In the genomic region with DNA sequence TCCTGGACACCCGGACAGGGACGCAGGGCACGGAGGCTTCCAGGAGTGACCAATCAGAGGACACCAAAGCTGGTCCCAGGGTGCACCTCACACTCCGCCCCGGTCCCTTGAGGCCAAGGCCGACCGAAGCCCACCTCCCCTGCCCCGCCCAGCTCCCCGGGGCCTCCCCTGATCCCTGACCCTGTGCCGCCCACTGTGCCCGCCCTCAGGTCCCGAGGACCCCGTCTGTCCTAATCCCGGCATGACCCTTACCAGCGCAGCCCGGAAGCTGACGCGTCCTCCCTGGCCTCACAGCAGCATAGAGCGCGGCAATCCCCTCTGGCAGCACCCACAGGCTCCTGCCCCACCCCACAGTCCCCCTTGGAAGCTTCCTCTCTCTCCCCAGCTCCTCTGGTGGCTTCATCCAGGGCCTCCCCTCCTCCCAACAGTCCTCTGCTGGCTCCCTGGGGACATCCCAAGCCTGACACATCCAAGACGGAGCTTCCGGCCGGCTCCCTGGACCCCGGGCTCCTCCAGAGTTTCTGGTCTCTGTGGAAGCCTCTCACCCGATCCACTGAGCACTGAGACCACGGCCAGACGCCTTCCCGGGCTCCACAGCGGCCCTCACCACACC, we compare ENCODE assay signal across 1 cellular context.
TF ChIP-seq lines count a peak whose summit lies in the region.

No MANE protein-coding gene starts in this region.

TF ChIP-seq in HepG2, 621 proteins besides CTCF, POLR2A, EP300 and RAD21 (continued from another document and continues in another):
- TF ChIP-seq, protein P1, sequence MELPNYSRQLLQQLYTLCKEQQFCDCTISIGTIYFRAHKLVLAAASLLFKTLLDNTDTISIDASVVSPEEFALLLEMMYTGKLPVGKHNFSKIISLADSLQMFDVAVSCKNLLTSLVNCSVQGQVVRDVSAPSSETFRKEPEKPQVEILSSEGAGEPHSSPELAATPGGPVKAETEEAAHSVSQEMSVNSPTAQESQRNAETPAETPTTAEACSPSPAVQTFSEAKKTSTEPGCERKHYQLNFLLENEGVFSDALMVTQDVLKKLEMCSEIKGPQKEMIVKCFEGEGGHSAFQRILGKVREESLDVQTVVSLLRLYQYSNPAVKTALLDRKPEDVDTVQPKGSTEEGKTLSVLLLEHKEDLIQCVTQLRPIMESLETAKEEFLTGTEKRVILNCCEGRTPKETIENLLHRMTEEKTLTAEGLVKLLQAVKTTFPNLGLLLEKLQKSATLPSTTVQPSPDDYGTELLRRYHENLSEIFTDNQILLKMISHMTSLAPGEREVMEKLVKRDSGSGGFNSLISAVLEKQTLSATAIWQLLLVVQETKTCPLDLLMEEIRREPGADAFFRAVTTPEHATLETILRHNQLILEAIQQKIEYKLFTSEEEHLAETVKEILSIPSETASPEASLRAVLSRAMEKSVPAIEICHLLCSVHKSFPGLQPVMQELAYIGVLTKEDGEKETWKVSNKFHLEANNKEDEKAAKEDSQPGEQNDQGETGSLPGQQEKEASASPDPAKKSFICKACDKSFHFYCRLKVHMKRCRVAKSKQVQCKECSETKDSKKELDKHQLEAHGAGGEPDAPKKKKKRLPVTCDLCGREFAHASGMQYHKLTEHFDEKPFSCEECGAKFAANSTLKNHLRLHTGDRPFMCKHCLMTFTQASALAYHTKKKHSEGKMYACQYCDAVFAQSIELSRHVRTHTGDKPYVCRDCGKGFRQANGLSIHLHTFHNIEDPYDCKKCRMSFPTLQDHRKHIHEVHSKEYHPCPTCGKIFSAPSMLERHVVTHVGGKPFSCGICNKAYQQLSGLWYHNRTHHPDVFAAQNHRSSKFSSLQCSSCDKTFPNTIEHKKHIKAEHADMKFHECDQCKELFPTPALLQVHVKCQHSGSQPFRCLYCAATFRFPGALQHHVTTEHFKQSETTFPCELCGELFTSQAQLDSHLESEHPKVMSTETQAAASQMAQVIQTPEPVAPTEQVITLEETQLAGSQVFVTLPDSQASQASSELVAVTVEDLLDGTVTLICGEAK (IDR thresholded peaks at IDR 0.05), result no peak
- TF ChIP-seq, protein P1 (CRISPR knock-in tag; IDR thresholded peaks at IDR 0.05), result 0 out of 2 replicates have a peak, but pooled peaks have one; percentile 32
- TF ChIP-seq SNAI1 (CRISPR knock-in tag; IDR thresholded peaks at IDR 0.05; ENCODE audit: borderline replicate concordance) (no peak), THAP8 (CRISPR knock-in tag; IDR thresholded peaks at IDR 0.05; ENCODE audit: borderline replicate concordance) (no peak), GZF1 (CRISPR knock-in tag; IDR thresholded peaks at IDR 0.05) (no peak), ZNF557 (CRISPR knock-in tag; IDR thresholded peaks at IDR 0.05) (no peak), ZSCAN21 (CRISPR knock-in tag; IDR thresholded peaks at IDR 0.05; ENCODE audit: borderline replicate concordance) (peak; percentile 70; the same call in 1 of the 2 replicates), ZNF567 (CRISPR knock-in tag; IDR thresholded peaks at IDR 0.05; ENCODE audit: borderline replicate concordance) (no peak), HNRNPK (IDR thresholded peaks at IDR 0.05; ENCODE audit: low read depth, low read length, poor library complexity, severe bottlenecking) (no peak), JUNB (CRISPR knock-in tag; IDR thresholded peaks at IDR 0.05; ENCODE audit: borderline replicate concordance) (no peak), CBX1 (IDR thresholded peaks at IDR 0.05; ENCODE audit: low read depth) (no peak), KAT8 (CRISPR knock-in tag; IDR thresholded peaks at IDR 0.05) (peak; percentile 55; the same call in 1 of the 2 replicates), ZNF33A (CRISPR knock-in tag; IDR thresholded peaks at IDR 0.05; ENCODE audit: borderline replicate concordance) (no peak), ZNF737 (CRISPR knock-in tag; IDR thresholded peaks at IDR 0.05; ENCODE audit: borderline replicate concordance) (no peak), NFKBIZ (CRISPR knock-in tag; IDR thresholded peaks at IDR 0.05) (no peak), ZFP62 (CRISPR knock-in tag; IDR thresholded peaks at IDR 0.05) (no peak), TARDBP (CRISPR knock-in tag; IDR thresholded peaks at IDR 0.05) (peak; percentile 91), MTF1 (CRISPR knock-in tag; IDR thresholded peaks at IDR 0.05) (no peak), TBP (CRISPR knock-in tag; IDR thresholded peaks at IDR 0.05) (no peak), ZNF616 (CRISPR knock-in tag; IDR thresholded peaks at IDR 0.05; ENCODE audit: low read depth) (no peak), BORCS8-MEF2B (CRISPR knock-in tag; IDR thresholded peaks at IDR 0.05) (peak; percentile 34; the same call in 1 of the 2 replicates), SALL2 (CRISPR knock-in tag; IDR thresholded peaks at IDR 0.05) (no peak), ZNF589 (CRISPR knock-in tag; conservative IDR thresholded peaks at IDR 0.05) (no peak), MXD4 (CRISPR knock-in tag; IDR thresholded peaks at IDR 0.05) (peak; percentile 50; the same call in 1 of the 2 replicates), CBX5 (CRISPR knock-in tag; IDR thresholded peaks at IDR 0.05; ENCODE audit: borderline replicate concordance) (no peak), RFX5 (IDR thresholded peaks at IDR 0.05; ENCODE audit: low read depth, low read length) (no peak), TOPORS (CRISPR knock-in tag; IDR thresholded peaks at IDR 0.05) (0 out of 2 replicates have a peak, but pooled peaks have one; percentile 41), CREM (IDR thresholded peaks at IDR 0.05) (peak; percentile 65), CREM (CRISPR knock-in tag; IDR thresholded peaks at IDR 0.05) (no peak), ARNT (IDR thresholded peaks at IDR 0.05) (no peak), MTF2 (CRISPR knock-in tag; IDR thresholded peaks at IDR 0.05; ENCODE audit: borderline replicate concordance) (no peak), POLR2AphosphoS5 (IDR thresholded peaks at IDR 0.05; ENCODE audit: low read depth, low read length) (peak; percentile 54; the same call in 1 of the 2 replicates), BATF2 (CRISPR knock-in tag; IDR thresholded peaks at IDR 0.05) (no peak), SPEN (CRISPR knock-in tag; IDR thresholded peaks at IDR 0.05; ENCODE audit: low read depth) (peak; percentile 87), HDAC6 (IDR thresholded peaks at IDR 0.05; ENCODE audit: low read depth, low read length) (no peak), ZNF768 (CRISPR knock-in tag; IDR thresholded peaks at IDR 0.05) (no peak), TCF7 (IDR thresholded peaks at IDR 0.05; ENCODE audit: low read depth) (0 out of 2 replicates have a peak, but pooled peaks have one; percentile 21), RXRB (CRISPR knock-in tag; IDR thresholded peaks at IDR 0.05; ENCODE audit: borderline replicate concordance) (peak; percentile 97)
- TF ChIP-seq, protein P2, sequence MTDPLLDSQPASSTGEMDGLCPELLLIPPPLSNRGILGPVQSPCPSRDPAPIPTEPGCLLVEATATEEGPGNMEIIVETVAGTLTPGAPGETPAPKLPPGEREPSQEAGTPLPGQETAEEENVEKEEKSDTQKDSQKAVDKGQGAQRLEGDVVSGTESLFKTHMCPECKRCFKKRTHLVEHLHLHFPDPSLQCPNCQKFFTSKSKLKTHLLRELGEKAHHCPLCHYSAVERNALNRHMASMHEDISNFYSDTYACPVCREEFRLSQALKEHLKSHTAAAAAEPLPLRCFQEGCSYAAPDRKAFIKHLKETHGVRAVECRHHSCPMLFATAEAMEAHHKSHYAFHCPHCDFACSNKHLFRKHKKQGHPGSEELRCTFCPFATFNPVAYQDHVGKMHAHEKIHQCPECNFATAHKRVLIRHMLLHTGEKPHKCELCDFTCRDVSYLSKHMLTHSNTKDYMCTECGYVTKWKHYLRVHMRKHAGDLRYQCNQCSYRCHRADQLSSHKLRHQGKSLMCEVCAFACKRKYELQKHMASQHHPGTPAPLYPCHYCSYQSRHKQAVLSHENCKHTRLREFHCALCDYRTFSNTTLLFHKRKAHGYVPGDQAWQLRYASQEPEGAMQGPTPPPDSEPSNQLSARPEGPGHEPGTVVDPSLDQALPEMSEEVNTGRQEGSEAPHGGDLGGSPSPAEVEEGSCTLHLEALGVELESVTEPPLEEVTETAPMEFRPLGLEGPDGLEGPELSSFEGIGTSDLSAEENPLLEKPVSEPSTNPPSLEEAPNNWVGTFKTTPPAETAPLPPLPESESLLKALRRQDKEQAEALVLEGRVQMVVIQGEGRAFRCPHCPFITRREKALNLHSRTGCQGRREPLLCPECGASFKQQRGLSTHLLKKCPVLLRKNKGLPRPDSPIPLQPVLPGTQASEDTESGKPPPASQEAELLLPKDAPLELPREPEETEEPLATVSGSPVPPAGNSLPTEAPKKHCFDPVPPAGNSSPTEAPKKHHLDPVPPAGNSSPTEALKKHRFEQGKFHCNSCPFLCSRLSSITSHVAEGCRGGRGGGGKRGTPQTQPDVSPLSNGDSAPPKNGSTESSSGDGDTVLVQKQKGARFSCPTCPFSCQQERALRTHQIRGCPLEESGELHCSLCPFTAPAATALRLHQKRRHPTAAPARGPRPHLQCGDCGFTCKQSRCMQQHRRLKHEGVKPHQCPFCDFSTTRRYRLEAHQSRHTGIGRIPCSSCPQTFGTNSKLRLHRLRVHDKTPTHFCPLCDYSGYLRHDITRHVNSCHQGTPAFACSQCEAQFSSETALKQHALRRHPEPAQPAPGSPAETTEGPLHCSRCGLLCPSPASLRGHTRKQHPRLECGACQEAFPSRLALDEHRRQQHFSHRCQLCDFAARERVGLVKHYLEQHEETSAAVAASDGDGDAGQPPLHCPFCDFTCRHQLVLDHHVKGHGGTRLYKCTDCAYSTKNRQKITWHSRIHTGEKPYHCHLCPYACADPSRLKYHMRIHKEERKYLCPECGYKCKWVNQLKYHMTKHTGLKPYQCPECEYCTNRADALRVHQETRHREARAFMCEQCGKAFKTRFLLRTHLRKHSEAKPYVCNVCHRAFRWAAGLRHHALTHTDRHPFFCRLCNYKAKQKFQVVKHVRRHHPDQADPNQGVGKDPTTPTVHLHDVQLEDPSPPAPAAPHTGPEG (CRISPR knock-in tag; IDR thresholded peaks at IDR 0.05), result no peak
- TF ChIP-seq, protein P3, sequence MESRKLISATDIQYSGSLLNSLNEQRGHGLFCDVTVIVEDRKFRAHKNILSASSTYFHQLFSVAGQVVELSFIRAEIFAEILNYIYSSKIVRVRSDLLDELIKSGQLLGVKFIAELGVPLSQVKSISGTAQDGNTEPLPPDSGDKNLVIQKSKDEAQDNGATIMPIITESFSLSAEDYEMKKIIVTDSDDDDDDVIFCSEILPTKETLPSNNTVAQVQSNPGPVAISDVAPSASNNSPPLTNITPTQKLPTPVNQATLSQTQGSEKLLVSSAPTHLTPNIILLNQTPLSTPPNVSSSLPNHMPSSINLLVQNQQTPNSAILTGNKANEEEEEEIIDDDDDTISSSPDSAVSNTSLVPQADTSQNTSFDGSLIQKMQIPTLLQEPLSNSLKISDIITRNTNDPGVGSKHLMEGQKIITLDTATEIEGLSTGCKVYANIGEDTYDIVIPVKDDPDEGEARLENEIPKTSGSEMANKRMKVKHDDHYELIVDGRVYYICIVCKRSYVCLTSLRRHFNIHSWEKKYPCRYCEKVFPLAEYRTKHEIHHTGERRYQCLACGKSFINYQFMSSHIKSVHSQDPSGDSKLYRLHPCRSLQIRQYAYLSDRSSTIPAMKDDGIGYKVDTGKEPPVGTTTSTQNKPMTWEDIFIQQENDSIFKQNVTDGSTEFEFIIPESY (CRISPR knock-in tag; IDR thresholded peaks at IDR 0.05), result 0 out of 2 replicates have a peak, but pooled peaks have one; percentile 10
- TF ChIP-seq, protein P4, sequence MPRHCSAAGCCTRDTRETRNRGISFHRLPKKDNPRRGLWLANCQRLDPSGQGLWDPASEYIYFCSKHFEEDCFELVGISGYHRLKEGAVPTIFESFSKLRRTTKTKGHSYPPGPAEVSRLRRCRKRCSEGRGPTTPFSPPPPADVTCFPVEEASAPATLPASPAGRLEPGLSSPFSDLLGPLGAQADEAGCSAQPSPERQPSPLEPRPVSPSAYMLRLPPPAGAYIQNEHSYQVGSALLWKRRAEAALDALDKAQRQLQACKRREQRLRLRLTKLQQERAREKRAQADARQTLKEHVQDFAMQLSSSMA (CRISPR knock-in tag; IDR thresholded peaks at IDR 0.05), result no peak
